Comparison of ENCODE assay signal across 1 cellular context in the genomic region with DNA sequence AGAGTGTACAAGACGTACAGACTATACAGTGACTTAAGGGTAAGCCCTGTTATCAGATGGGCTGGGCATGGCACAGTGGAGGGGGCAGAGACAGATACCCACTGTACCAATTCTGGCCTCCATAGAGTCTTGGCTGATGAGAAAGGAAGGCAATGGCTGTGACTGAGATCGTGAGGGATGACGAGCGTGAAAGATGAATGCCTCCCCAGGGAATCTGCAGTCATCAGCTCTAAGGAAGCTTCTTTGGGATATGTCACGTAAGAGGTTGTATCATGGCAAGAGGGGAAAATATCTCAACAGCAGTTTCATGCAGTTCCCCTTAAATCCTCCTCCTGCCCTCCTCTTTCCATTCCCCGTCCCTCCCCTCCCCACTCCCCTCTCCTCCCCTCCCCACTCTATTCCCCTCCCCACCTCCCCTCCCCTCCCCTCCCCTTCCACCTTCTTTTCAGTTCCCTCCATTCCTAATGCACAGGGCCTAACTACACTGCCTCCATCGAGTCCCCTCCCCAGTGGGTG.
TF ChIP-seq lines count a peak whose summit lies in the region.

No MANE protein-coding gene starts in this region.

TF ChIP-seq in K562, 482 proteins besides CTCF, POLR2A, EP300 and RAD21 (continued from another document):
- TF ChIP-seq, protein P1, sequence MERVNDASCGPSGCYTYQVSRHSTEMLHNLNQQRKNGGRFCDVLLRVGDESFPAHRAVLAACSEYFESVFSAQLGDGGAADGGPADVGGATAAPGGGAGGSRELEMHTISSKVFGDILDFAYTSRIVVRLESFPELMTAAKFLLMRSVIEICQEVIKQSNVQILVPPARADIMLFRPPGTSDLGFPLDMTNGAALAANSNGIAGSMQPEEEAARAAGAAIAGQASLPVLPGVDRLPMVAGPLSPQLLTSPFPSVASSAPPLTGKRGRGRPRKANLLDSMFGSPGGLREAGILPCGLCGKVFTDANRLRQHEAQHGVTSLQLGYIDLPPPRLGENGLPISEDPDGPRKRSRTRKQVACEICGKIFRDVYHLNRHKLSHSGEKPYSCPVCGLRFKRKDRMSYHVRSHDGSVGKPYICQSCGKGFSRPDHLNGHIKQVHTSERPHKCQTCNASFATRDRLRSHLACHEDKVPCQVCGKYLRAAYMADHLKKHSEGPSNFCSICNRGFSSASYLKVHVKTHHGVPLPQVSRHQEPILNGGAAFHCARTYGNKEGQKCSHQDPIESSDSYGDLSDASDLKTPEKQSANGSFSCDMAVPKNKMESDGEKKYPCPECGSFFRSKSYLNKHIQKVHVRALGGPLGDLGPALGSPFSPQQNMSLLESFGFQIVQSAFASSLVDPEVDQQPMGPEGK (CRISPR knock-in tag; IDR thresholded peaks at IDR 0.05; ENCODE audit: borderline replicate concordance) = no peak
- no peak for TF ChIP-seq ZNF274 (IDR thresholded peaks at IDR 0.05; ENCODE audit: borderline replicate concordance, low read depth, low read length)
- TF ChIP-seq HNRNPH1 (optimal IDR thresholded peaks at IDR 0.05; ENCODE audit: low read depth, low read length) = no peak
- no peak for TF ChIP-seq GATAD2A (IDR thresholded peaks at IDR 0.05)
- no peak for TF ChIP-seq BMI1 (IDR thresholded peaks at IDR 0.05; ENCODE audit: low read length)
- TF ChIP-seq MBD2 (IDR thresholded peaks at IDR 0.05; ENCODE audit: borderline replicate concordance, low read depth) = no peak
